In genomic region chr17:7416323-7416722, GRCh38 we compare ENCODE assay signal across 2 cellular contexts.
A peak's percentile ranks its signal among the peaks of the same experiment; 100 is the strongest.
TF ChIP-seq lines count a peak whose summit lies in the region.

No MANE protein-coding gene starts in this region.

TF ChIP-seq in HepG2, 621 proteins besides CTCF, POLR2A, EP300 and RAD21:
- TF ChIP-seq STAG1 (CRISPR knock-in tag; IDR thresholded peaks at IDR 0.05) (peak; percentile 39), PHF20 (CRISPR knock-in tag; IDR thresholded peaks at IDR 0.05) (no peak)

TF ChIP-seq in SK-N-SH, 30 proteins besides CTCF, POLR2A, EP300 and RAD21:
- TF ChIP-seq NFIC (IDR thresholded peaks at IDR 0.05; ENCODE audit: borderline replicate concordance) (no peak), ELF1 (IDR thresholded peaks at IDR 0.05) (no peak), RFX5 (IDR thresholded peaks at IDR 0.05; ENCODE audit: low read length) (no peak), TAF1 (IDR thresholded peaks at IDR 0.05; ENCODE audit: borderline replicate concordance, low read depth, low read length) (no peak), IRF3 (IDR thresholded peaks at IDR 0.05; ENCODE audit: low read depth, low read length) (no peak), POLR2AphosphoS5 (IDR thresholded peaks at IDR 0.05; ENCODE audit: low read depth, low read length) (no peak), FOSL2 (IDR thresholded peaks at IDR 0.05; ENCODE audit: borderline replicate concordance, low read depth) (no peak), SIN3A (IDR thresholded peaks at IDR 0.05; ENCODE audit: borderline replicate concordance, low read depth, low read length) (no peak), GATA2 (CRISPR knock-in tag; IDR thresholded peaks at IDR 0.05) (no peak)
